Comparison of ENCODE assay signal across 10 cellular contexts in genomic region chrX:19750028-19750786, GRCh38.
DNase-seq lines count a peak whose midpoint lies in the region; ATAC-seq lines count a peak whose summit lies in the region.
"Had no signal": no experiment of that assay in that cellular context is flagged by ENCODE, and none has a peak within 500 bp of the region (broad histone marks: within the 10 kb centered on the region; RNA-seq: fewer than 3 reads in every experiment).

No MANE protein-coding gene starts in this region.

- peaks cover 0 to 30% (median 18%) of the 10 kb centered on the region in 5 donors for H3K36me3 Mint-ChIP-seq in naive thymus-derived CD4-positive, alpha-beta T cell
- H3K36me3 Mint-ChIP-seq: naive B cell had no signal

- H3K27ac Mint-ChIP-seq in naive thymus-derived CD4-positive, alpha-beta T cell, result peak overlapping the region; percentile 86 to 99 (median 94)

- no peaks in the 10 kb centered on the region for H3K27me3 ChIP-seq in naive thymus-derived CD4-positive, alpha-beta T cell (ENCODE audit: control insufficient read depth in 2 of 2, insufficient read depth in 2 of 2, low read length in 2 of 2)

- no peaks in the 10 kb centered on the region for H3K9me3 ChIP-seq in naive thymus-derived CD4-positive, alpha-beta T cell (ENCODE audit: control insufficient read depth in 2 of 3, low read length in 3 of 3)

- CTCF ChIA-PET in naive thymus-derived CD4-positive, alpha-beta T cell (lab: Charles Lee), result interaction anchor here (0.5 to 1.4 kb wide), 3 partner anchors 13 to 362 kb away, joined by 3 to 4 read pairs (median 4); no protein-coding TSS in a partner anchor

- H3K4me1 ChIP-seq in naive thymus-derived CD4-positive, alpha-beta T cell (ENCODE audit: control insufficient read depth in 2 of 2, insufficient read depth in 2 of 2, low read length in 2 of 2), result peaks cover 71 to 86% of the 10 kb centered on the region in 2 donors

- H3K4me3 Mint-ChIP-seq in naive thymus-derived CD4-positive, alpha-beta T cell, result peak overlapping the region in 8 of 10 donors; percentile 59 to 83 (median 70)

- peak; percentile 16 for DNase-seq in DMS 273 (lab: John Stamatoyannopoulos, UW; ENCODE audit: unreplicated experiment)
- no peak for DNase-seq in DMS 273 treated with DMSO at 0.1 percent for 48 hours (lab: John Stamatoyannopoulos, UW)
- DNase-seq in RPMI7951 (ENCODE audit: low read depth), result peak; percentile 14
- no peak for DNase-seq in naive thymus-derived CD4-positive, alpha-beta T cell
- DNase-seq in DMS53 (lab: John Stamatoyannopoulos, UW), result no peak
- no peak for DNase-seq in NOMO-1 treated with dmso at 0.1 percent for 144 hours (lab: John Stamatoyannopoulos, UW; ENCODE audit: unreplicated experiment)
- DNase-seq: naive B cell had no signal

- no peaks in the 10 kb centered on the region for H3K27me3 Mint-ChIP-seq in naive thymus-derived CD4-positive, alpha-beta T cell
- H3K27me3 Mint-ChIP-seq: naive B cell had no signal

- POLR2A ChIA-PET in naive thymus-derived CD4-positive, alpha-beta T cell (lab: Charles Lee), result interaction anchor here (0.6 to 6.1 kb wide), 7 partner anchors 11 to 77 kb away, joined by 4 to 44 read pairs (median 4); no protein-coding TSS in a partner anchor

- H3K9me3 Mint-ChIP-seq in naive thymus-derived CD4-positive, alpha-beta T cell, result peaks cover 0 to 9% (median 0%) of the 10 kb centered on the region in 11 donors

- peaks cover 42 to 98% (median 91%) of the 10 kb centered on the region in 7 donors for H3K4me1 Mint-ChIP-seq in naive thymus-derived CD4-positive, alpha-beta T cell

- no peaks in the 10 kb centered on the region for H3K36me3 ChIP-seq in naive thymus-derived CD4-positive, alpha-beta T cell (ENCODE audit: control insufficient read depth in 2 of 3, insufficient read depth in 3 of 3, low read length in 3 of 3)

- no peak overlapping the region for H3K4me3 ChIP-seq in naive thymus-derived CD4-positive, alpha-beta T cell (ENCODE audit: low read length)

- peak overlapping the region; percentile 80 for H3K27ac ChIP-seq in naive thymus-derived CD4-positive, alpha-beta T cell (ENCODE audit: low read depth, low read length)
- H3K27ac ChIP-seq: 22Rv1 had no signal

- peak; percentile 40 for ATAC-seq in HG02610 (IDR thresholded peaks at IDR 0.05; ENCODE audit: unreplicated experiment)
- no peak for ATAC-seq in naive thymus-derived CD4-positive, alpha-beta T cell
- no peak for ATAC-seq in GM21381 (IDR thresholded peaks at IDR 0.05; ENCODE audit: unreplicated experiment)

- intact Hi-C loops in naive thymus-derived CD4-positive, alpha-beta T cell (cut with micrococcal nuclease), result no loop called here

Comparison
In these comparisons a context has a peak if more than half of its experiments do, and no peak if none do; other contexts are left out.
1. DNase-seq: peak in DMS 273 (single experiment) and RPMI7951 (single experiment); none in DMS 273 treated with DMSO at 0.1 percent for 48 hours (single experiment), naive thymus-derived CD4-positive, alpha-beta T cell (0 of 9), DMS53 (single experiment) and NOMO-1 treated with dmso at 0.1 percent for 144 hours (single experiment).